Comparison of ENCODE assay signal across 11 cellular contexts in genomic region chr19:8340341-8341096, GRCh38. TPM values are rescaled to one million over a fixed set of nuclear protein-coding genes. Genes with fewer than 3 reads are reported as not detected.
DNase-seq lines count a peak whose midpoint lies in the region; ATAC-seq and TF ChIP-seq lines count a peak whose summit lies in the region.
"Had no signal": no experiment of that assay in that cellular context is flagged by ENCODE, and none has a peak within 500 bp of the region (broad histone marks: within the 10 kb centered on the region; RNA-seq: fewer than 3 reads in every experiment).

No MANE protein-coding gene starts in this region.

- peak overlapping the region; percentile 78 for H2BK12ac ChIP-seq in neuronal stem cell (ENCODE audit: low read length)

- no peak overlapping the region for H3K27ac ChIP-seq in DOHH2 (ENCODE audit: low read depth, low read length)
- H3K27ac ChIP-seq in OCI-LY3 (ENCODE audit: low read length), result no peak overlapping the region
- no peak overlapping the region for H3K27ac ChIP-seq in neuronal stem cell (replicated peaks; ENCODE audit: low read length)
- H3K27ac ChIP-seq: KMS-11 had no signal

- H3K36me3 ChIP-seq in DOHH2 (ENCODE audit: control insufficient read depth, low read length) (no peaks in the 10 kb centered on the region), OCI-LY3 (replicated peaks; ENCODE audit: low read depth, low read length) (no peaks in the 10 kb centered on the region), neuronal stem cell (replicated peaks in 1 of 2; ENCODE audit: control insufficient read depth in 2 of 2, insufficient read depth in 2 of 2, low read length in 2 of 2) (no peaks in the 10 kb centered on the region)

- H3K4me2 ChIP-seq in DOHH2 (ENCODE audit: low read length) (no peak overlapping the region), OCI-LY3 (ENCODE audit: low read length) (peak overlapping the region; percentile 27; the same call in 1 of the 2 replicates), neuronal stem cell (ENCODE audit: insufficient read depth, low read length, poor library complexity, severe bottlenecking) (no peak overlapping the region)
- H3K4me2 ChIP-seq: KMS-11 had no signal

- no peak overlapping the region for H2BK5ac ChIP-seq in neuronal stem cell (ENCODE audit: low read length)

- no peaks in the 10 kb centered on the region for H3F3A ChIP-seq in DOHH2 (ENCODE audit: control insufficient read depth, insufficient read depth)

- no peak overlapping the region for H3K9ac ChIP-seq in OCI-LY3 (ENCODE audit: low read length)
- peak overlapping the region; percentile 16 for H3K9ac ChIP-seq in neuronal stem cell (ENCODE audit: low read depth, low read length, poor library complexity)
- H3K9ac ChIP-seq: KMS-11 had no signal

- no peaks in the 10 kb centered on the region for H3K9me3 ChIP-seq in DOHH2 (ENCODE audit: control insufficient read depth, insufficient read depth, low read length)
- no peaks in the 10 kb centered on the region for H3K9me3 ChIP-seq in OCI-LY3 (ENCODE audit: insufficient read depth, low read length)
- no peaks in the 10 kb centered on the region for H3K9me3 ChIP-seq in neuronal stem cell (replicated peaks in 1 of 2; ENCODE audit: control insufficient read depth in 2 of 2, insufficient read depth in 1 of 2, low read depth in 1 of 2, low read length in 2 of 2)

- H3K27me3 ChIP-seq in DOHH2 (ENCODE audit: control insufficient read depth, low read length) (peaks cover 51% of the 10 kb centered on the region), OCI-LY3 (ENCODE audit: low read depth, low read length) (no peaks in the 10 kb centered on the region), neuronal stem cell (ENCODE audit: control insufficient read depth in 3 of 3, insufficient read depth in 3 of 3, low read depth in 1 of 3, low read length in 3 of 3) (peaks cover 6 to 63% (median 42%) of the 10 kb centered on the region in 3 experiments)

- no CpG with 5 or more reads among the region's 15 CpGs for WGBS in neuronal stem cell (ENCODE audit: extremely low coverage in 2 of 2, insufficient read length in 2 of 2, insufficient replicate concordance in 1 of 2), 2 donors

- no peak for DNase-seq in glutamatergic neuron
- DNase-seq in neuronal stem cell (ENCODE audit: low spot score), result no peak
- DNase-seq in GF-D8 (lab: John Stamatoyannopoulos, UW), result no peak
- no peak for DNase-seq in activated CD8-positive, alpha-beta memory T cell treated with anti-CD3 and anti-CD28 coated beads, Interleukin-2, amount 50 U/mL, for 48 hours
- no peak for DNase-seq in activated CD4-positive, CD25-positive, alpha-beta regulatory T cell treated with anti-CD3 and anti-CD28 coated beads, Interleukin-2, amount 50 U/mL, for 72 hours
- DNase-seq: CD4-positive, CD25-positive, alpha-beta regulatory T cell; stimulated activated CD4-positive, alpha-beta T cell treated with anti-CD3 and anti-CD28 coated beads, Interleukin-15, amount 100 ng/mL, for 24 hours had no signal

- H3K27ac Mint-ChIP-seq in glutamatergic neuron (ENCODE audit: unreplicated experiment), result no peak overlapping the region
- H3K27ac Mint-ChIP-seq: CD4-positive, CD25-positive, alpha-beta regulatory T cell had no signal

- H3K36me3 Mint-ChIP-seq in glutamatergic neuron (ENCODE audit: unreplicated experiment), result no peaks in the 10 kb centered on the region

- H3K4me1 Mint-ChIP-seq in glutamatergic neuron (ENCODE audit: low read depth, unreplicated experiment), result peaks cover 6% of the 10 kb centered on the region

- H2BK120ac ChIP-seq in neuronal stem cell (ENCODE audit: low read depth, low read length), result no peak overlapping the region

- H3K9me3 Mint-ChIP-seq in glutamatergic neuron (ENCODE audit: unreplicated experiment), result peaks cover 3% of the 10 kb centered on the region

- 0 out of 2 replicates have a peak overlapping the region, but pooled peaks have one; percentile 27 for H2AFZ ChIP-seq in OCI-LY3 (ENCODE audit: low read depth, low read length)
- peak overlapping the region; percentile 64 for H2AFZ ChIP-seq in neuronal stem cell (ENCODE audit: low read length)

- no peak overlapping the region for H2BK15ac ChIP-seq in neuronal stem cell (ENCODE audit: low read length)

- no peak overlapping the region for H3K14ac ChIP-seq in neuronal stem cell (ENCODE audit: low read length)

- H4K20me1 ChIP-seq in DOHH2 (ENCODE audit: control insufficient read depth, insufficient read depth, low read depth, low read length) (no peaks in the 10 kb centered on the region), OCI-LY3 (ENCODE audit: insufficient read depth, low read length) (no peaks in the 10 kb centered on the region)

- H3K4me3 Mint-ChIP-seq in glutamatergic neuron (ENCODE audit: unreplicated experiment), result peak overlapping the region; percentile 34

- no peak overlapping the region for H3K23ac ChIP-seq in neuronal stem cell (ENCODE audit: low read depth, low read length, poor library complexity)

- H3K27me3 Mint-ChIP-seq in glutamatergic neuron (ENCODE audit: unreplicated experiment), result peaks cover 7% of the 10 kb centered on the region

- no peak overlapping the region for H3K4ac ChIP-seq in neuronal stem cell (ENCODE audit: low read length)

- peak overlapping the region; percentile 44 for H3K18ac ChIP-seq in neuronal stem cell (ENCODE audit: low read length)

- H3K4me3 ChIP-seq in DOHH2 (ENCODE audit: low read length) (no peak overlapping the region), OCI-LY3 (ENCODE audit: low read length) (no peak overlapping the region), neuronal stem cell (ENCODE audit: low read length in 2 of 2) (no peak overlapping the region)

- H3K4me1 ChIP-seq in DOHH2 (ENCODE audit: control insufficient read depth, low read length) (peaks cover 4% of the 10 kb centered on the region; the same call in 1 of the 2 replicates), OCI-LY3 (ENCODE audit: low read length) (no peaks in the 10 kb centered on the region), neuronal stem cell (ENCODE audit: control insufficient read depth in 2 of 2, insufficient read depth in 1 of 2, low read depth in 1 of 2, low read length in 2 of 2) (peaks cover 4 to 6% of the 10 kb centered on the region in 2 donors)

- H4K91ac ChIP-seq in neuronal stem cell (ENCODE audit: low read depth, low read length, poor library complexity), result no peak overlapping the region

- no peak overlapping the region for H2AK5ac ChIP-seq in neuronal stem cell (ENCODE audit: low read depth, low read length)

- ATAC-seq in GM18517 (IDR thresholded peaks at IDR 0.05; ENCODE audit: unreplicated experiment), result no peak

- no peaks in the 10 kb centered on the region for H3K79me1 ChIP-seq in neuronal stem cell (ENCODE audit: low read depth, low read length)

- no peak overlapping the region for H4K8ac ChIP-seq in neuronal stem cell (ENCODE audit: low read depth, low read length)

- H3K79me2 ChIP-seq in DOHH2 (ENCODE audit: control insufficient read depth, low read length) (no peaks in the 10 kb centered on the region), OCI-LY3 (ENCODE audit: low read length) (no peaks in the 10 kb centered on the region)

- TF ChIP-seq CTCF in DOHH2 (IDR thresholded peaks at IDR 0.05; ENCODE audit: low read depth, low read length, poor library complexity, severe bottlenecking) (peak; percentile 23), OCI-LY3 (IDR thresholded peaks at IDR 0.05; ENCODE audit: low read depth, low read length) (no peak), glutamatergic neuron (IDR thresholded peaks at IDR 0.05; ENCODE audit: partially characterized antibody, unreplicated experiment) (no peak)

- H3K9me2 ChIP-seq in DOHH2 (replicated peaks; ENCODE audit: control insufficient read depth, low read length), result no peaks in the 10 kb centered on the region

RNA-seq across cellular contexts. Expression of gene KANK3, which starts 2.5 kb away (rescaled TPM):
- total RNA-seq in glutamatergic neuron (ENCODE audit: unreplicated experiment), result 8.9 TPM
- polyA plus RNA-seq in neuronal stem cell (2013, experiment 1 of 2), result 0.50 TPM
- 0.57 TPM for polyA plus RNA-seq in neuronal stem cell (2013, experiment 2 of 2)

RNA-seq across cellular contexts. Expression of gene RPS28, which starts 19.2 kb away (rescaled TPM):
- 1,030 TPM for total RNA-seq in glutamatergic neuron (ENCODE audit: unreplicated experiment)
- 2,413 TPM for polyA plus RNA-seq in neuronal stem cell (2013, experiment 1 of 2)
- 2,325 TPM for polyA plus RNA-seq in neuronal stem cell (2013, experiment 2 of 2)

RNA-seq across cellular contexts. Expression of gene NDUFA7, which starts 19.3 kb away (rescaled TPM):
- 65.1 TPM for total RNA-seq in glutamatergic neuron (ENCODE audit: unreplicated experiment)
- polyA plus RNA-seq in neuronal stem cell (2013, experiment 1 of 2), result 187 TPM
- 184 TPM for polyA plus RNA-seq in neuronal stem cell (2013, experiment 2 of 2)

RNA-seq across cellular contexts. Expression of gene ANGPTL4, which starts 23.4 kb away (rescaled TPM):
- 0.51 TPM for total RNA-seq in glutamatergic neuron (ENCODE audit: unreplicated experiment)
- polyA plus RNA-seq in neuronal stem cell (2013, experiment 1 of 2), result 2.7 TPM
- 3.0 TPM for polyA plus RNA-seq in neuronal stem cell (2013, experiment 2 of 2)
- total RNA-seq: CD4-positive, CD25-positive, alpha-beta regulatory T cell had no signal
- polyA plus RNA-seq: CD4-positive, CD25-positive, alpha-beta regulatory T cell had no signal

RNA-seq across cellular contexts. Expression of gene CD320, which starts 32.4 kb away (rescaled TPM):
- total RNA-seq in glutamatergic neuron (ENCODE audit: unreplicated experiment), result 45.1 TPM
- 28.0 TPM for polyA plus RNA-seq in neuronal stem cell (2013, experiment 1 of 2)
- 26.3 TPM for polyA plus RNA-seq in neuronal stem cell (2013, experiment 2 of 2)
